13 cellular contexts compared by ENCODE assay signal in genomic region chr5:37915078-37915736, GRCh38.
DNase-seq lines count a peak whose midpoint lies in the region; ATAC-seq and TF ChIP-seq lines count a peak whose summit lies in the region.
"Had no signal": no experiment of that assay in that cellular context is flagged by ENCODE, and none has a peak within 500 bp of the region (broad histone marks: within the 10 kb centered on the region; RNA-seq: fewer than 3 reads in every experiment).

No MANE protein-coding gene starts in this region.

- H3K4me1 ChIP-seq in prostate gland (replicated peaks), result no peaks in the 10 kb centered on the region
- H3K4me1 ChIP-seq in CD8-positive, alpha-beta T cell (ENCODE audit: insufficient read depth, low read length), result no peaks in the 10 kb centered on the region
- H3K4me1 ChIP-seq: esophagus squamous epithelium had no signal

- H3K9me3 Mint-ChIP-seq in T-cell, result peaks cover 0 to 5% (median 0%) of the 10 kb centered on the region in 3 donors
- H3K9me3 Mint-ChIP-seq in CD8-positive, alpha-beta T cell, result no peaks in the 10 kb centered on the region

- peaks cover 9 to 19% of the 10 kb centered on the region in 2 donors for H3K27me3 Mint-ChIP-seq in T-cell
- peaks cover 13% of the 10 kb centered on the region for H3K27me3 Mint-ChIP-seq in CD8-positive, alpha-beta T cell (ENCODE audit: low read depth)

- DNase-seq in SK-N-MC (ENCODE audit: low read depth, low spot score) (peak; percentile 40), T-cell (no peak), prostate gland (ENCODE audit: low spot score) (no peak), NCI-H510A (lab: John Stamatoyannopoulos, UW) (no peak)
- DNase-seq in CD8-positive, alpha-beta T cell, result no peak
- DNase-seq: DND-41; esophagus squamous epithelium; stimulated activated naive CD4-positive, alpha-beta T cell; T-helper 2 cell had no signal

- WGBS in prostate gland, result 95% methylated on average over 4 of the region's 4 CpGs

- intact Hi-C loops in prostate gland (cut with DNase I), result no loop called here
- intact Hi-C loops in CD8-positive, alpha-beta T cell (cut with DNase I, micrococcal nuclease), result no loop called here

- CTCF ChIA-PET in T-cell (lab: Charles Lee), result interaction anchor here in 1 of 2 donors (0.6 kb wide), 1 partner anchor 158 kb away, joined by 7 read pairs; no protein-coding TSS in a partner anchor
- CTCF ChIA-PET in CD8-positive, alpha-beta T cell (lab: Charles Lee), result no interaction called here

- H3K27ac Mint-ChIP-seq in T-cell, result no peak overlapping the region
- no peak overlapping the region for H3K27ac Mint-ChIP-seq in CD8-positive, alpha-beta T cell
- H3K27ac Mint-ChIP-seq: activated naive CD4-positive, alpha-beta T cell treated with anti-CD3 and anti-CD28 coated beads, Interleukin-2, amount 50 U/mL, for 72 hours had no signal

- TF ChIP-seq POLR2A in prostate gland (IDR thresholded peaks at IDR 0.05), result no peak

- H3K9me3 ChIP-seq in SK-N-MC (ENCODE audit: low read depth, low read length) (no peaks in the 10 kb centered on the region), prostate gland (no peaks in the 10 kb centered on the region)
- no peaks in the 10 kb centered on the region for H3K9me3 ChIP-seq in CD8-positive, alpha-beta T cell (ENCODE audit: low read length)
- H3K9me3 ChIP-seq: esophagus squamous epithelium had no signal

- no peak overlapping the region for H3K4me3 Mint-ChIP-seq in T-cell
- H3K4me3 Mint-ChIP-seq in CD8-positive, alpha-beta T cell, result no peak overlapping the region

- H3K36me3 ChIP-seq in SK-N-MC (ENCODE audit: insufficient read depth, low read length) (no peaks in the 10 kb centered on the region), prostate gland (no peaks in the 10 kb centered on the region)
- no peaks in the 10 kb centered on the region for H3K36me3 ChIP-seq in CD8-positive, alpha-beta T cell (ENCODE audit: insufficient read depth, low read length)
- H3K36me3 ChIP-seq: esophagus squamous epithelium had no signal

- POLR2A ChIA-PET in T-cell (lab: Charles Lee), result no interaction called here
- POLR2A ChIA-PET in CD8-positive, alpha-beta T cell (lab: Charles Lee), result no interaction called here

- no peaks in the 10 kb centered on the region for H3K36me3 Mint-ChIP-seq in T-cell
- no peaks in the 10 kb centered on the region for H3K36me3 Mint-ChIP-seq in CD8-positive, alpha-beta T cell
- H3K36me3 Mint-ChIP-seq: activated naive CD4-positive, alpha-beta T cell treated with anti-CD3 and anti-CD28 coated beads, Interleukin-2, amount 50 U/mL, for 72 hours had no signal

- peak; percentile 92 for ATAC-seq in GM18520 (IDR thresholded peaks at IDR 0.05; ENCODE audit: unreplicated experiment)
- ATAC-seq in GM21390 (IDR thresholded peaks at IDR 0.05; ENCODE audit: unreplicated experiment), result peak; percentile 89
- ATAC-seq in HG03039 (IDR thresholded peaks at IDR 0.05; ENCODE audit: unreplicated experiment), result peak; percentile 71
- ATAC-seq in T-cell (replicated peaks in 1 of 4), result no peak
- no peak for ATAC-seq in CD8-positive, alpha-beta T cell
- ATAC-seq: activated naive CD4-positive, alpha-beta T cell treated with anti-CD3 and anti-CD28 coated beads, Interleukin-2, amount 50 U/mL, for 72 hours had no signal

- TF ChIP-seq CTCF in prostate gland (IDR thresholded peaks at IDR 0.05), result no peak
- no peak for TF ChIP-seq CTCF in CD8-positive, alpha-beta T cell (IDR thresholded peaks at IDR 0.05)

- no peak overlapping the region for H3K9ac ChIP-seq in SK-N-MC (ENCODE audit: insufficient read length)

- H3K27ac ChIP-seq in SK-N-MC (peak overlapping the region; percentile 67; the same call in 1 of the 2 replicates), prostate gland (no peak overlapping the region)
- H3K27ac ChIP-seq in CD8-positive, alpha-beta T cell (ENCODE audit: low read depth, low read length), result no peak overlapping the region
- H3K27ac ChIP-seq: esophagus squamous epithelium had no signal

- H3K27me3 ChIP-seq in prostate gland (replicated peaks; ENCODE audit: insufficient read depth), result no peaks in the 10 kb centered on the region
- H3K27me3 ChIP-seq in CD8-positive, alpha-beta T cell (ENCODE audit: insufficient read depth, low read length), result no peaks in the 10 kb centered on the region

- no peaks in the 10 kb centered on the region for H3K4me1 Mint-ChIP-seq in T-cell
- H3K4me1 Mint-ChIP-seq in CD8-positive, alpha-beta T cell (ENCODE audit: low read depth), result no peaks in the 10 kb centered on the region

- H3K4me3 ChIP-seq in SK-N-MC (peak overlapping the region; percentile 36), prostate gland (no peak overlapping the region)
- H3K4me3 ChIP-seq in CD8-positive, alpha-beta T cell (ENCODE audit: low read depth, low read length), result no peak overlapping the region
- H3K4me3 ChIP-seq: esophagus squamous epithelium had no signal

Comparison
In these comparisons a context has a peak if more than half of its experiments do, and no peak if none do; other contexts are left out.
1. ATAC-seq: peak in GM18520 (single experiment), GM21390 (single experiment) and HG03039 (single experiment); none in T-cell (0 of 4) and CD8-positive, alpha-beta T cell (single experiment).